ENCODE assay signal across 13 cellular contexts in the genomic region with DNA sequence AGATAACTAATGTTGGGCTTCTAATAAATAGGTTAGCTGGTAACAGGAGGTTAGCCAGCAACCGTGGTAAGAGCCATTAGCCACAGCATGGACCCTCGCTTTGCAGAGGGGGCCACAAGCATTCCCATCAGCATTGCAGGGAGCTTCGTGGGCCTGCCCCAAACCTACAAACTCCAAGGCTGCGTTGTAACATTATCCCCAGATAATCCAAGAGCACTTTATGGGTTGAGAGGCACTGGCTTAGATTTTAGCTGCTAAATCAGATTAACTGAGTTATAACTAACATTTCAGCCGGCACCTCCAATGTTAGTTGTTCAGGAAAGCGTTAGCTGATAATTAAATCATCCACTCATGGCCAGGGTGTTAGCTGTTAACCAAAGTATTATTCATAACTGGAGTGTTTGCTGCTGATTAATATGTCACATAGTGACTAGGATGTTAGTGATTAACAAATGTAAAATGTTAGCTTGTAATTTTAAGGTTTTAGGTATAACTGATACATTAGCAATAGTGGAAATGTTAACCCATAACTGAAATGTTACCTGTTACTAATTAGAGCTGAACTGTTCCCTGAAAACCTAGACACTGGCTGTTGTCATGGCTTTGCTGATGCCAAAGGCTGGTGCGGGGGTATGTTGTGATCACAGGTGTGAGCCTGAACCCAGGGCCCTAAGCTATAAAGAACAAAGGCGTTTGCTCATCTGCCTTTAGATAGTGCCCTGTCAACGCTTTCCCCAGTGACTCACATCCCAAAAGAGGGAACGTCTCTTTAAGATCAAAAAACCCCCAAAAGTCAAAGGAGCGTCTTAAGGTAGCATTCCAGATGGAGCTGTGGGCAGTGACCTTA. TPM values are rescaled to one million over a fixed set of nuclear protein-coding genes. Genes with fewer than 3 reads are reported as not detected.
DNase-seq lines count a peak whose midpoint lies in the region; ATAC-seq and TF ChIP-seq lines count a peak whose summit lies in the region.
"Had no signal": no experiment of that assay in that cellular context is flagged by ENCODE, and none has a peak within 500 bp of the region (broad histone marks: within the 10 kb centered on the region; RNA-seq: fewer than 3 reads in every experiment).

No MANE protein-coding gene starts in this region.

- no peaks in the 10 kb centered on the region for H3K27me3 Mint-ChIP-seq in activated CD4-positive, alpha-beta memory T cell treated with anti-CD3 and anti-CD28 coated beads, Interleukin-2, amount 10 ng/mL, durations not matched to agents 7 days and 5 days
- H3K27me3 Mint-ChIP-seq in nephron progenitor cell (ENCODE audit: low read depth, poor library complexity): peaks cover 3% of the 10 kb centered on the region

- peaks cover 13% of the 10 kb centered on the region for H3K4me1 Mint-ChIP-seq in activated CD4-positive, alpha-beta memory T cell treated with anti-CD3 and anti-CD28 coated beads, Interleukin-2, amount 10 ng/mL, durations not matched to agents 7 days and 5 days
- H3K4me1 Mint-ChIP-seq in nephron progenitor cell: peaks cover 53% of the 10 kb centered on the region

- H3K9ac ChIP-seq in GM23248: no peak overlapping the region
- H3K9ac ChIP-seq in MM.1S (ENCODE audit: low read length): no peak overlapping the region

- H3K27me3 ChIP-seq in GM23248 (replicated peaks; ENCODE audit: insufficient read depth): no peaks in the 10 kb centered on the region
- no peaks in the 10 kb centered on the region for H3K27me3 ChIP-seq in MM.1S (replicated peaks; ENCODE audit: insufficient read depth, low read length)
- H3K27me3 ChIP-seq in vagina: no peaks in the 10 kb centered on the region
- H3K27me3 ChIP-seq: brain microvascular endothelial cell had no signal

- ATAC-seq in activated CD4-positive, CD25-positive, alpha-beta regulatory T cell treated with anti-CD3 and anti-CD28 coated beads, Interleukin-2, amount 50 U/mL, for 24 hours: peak; percentile 74 to 81
- no peak for ATAC-seq in HG03139 (IDR thresholded peaks at IDR 0.05; ENCODE audit: unreplicated experiment)

- H3K9me3 ChIP-seq in GM23248 (ENCODE audit: low read depth) (no peaks in the 10 kb centered on the region), MM.1S (replicated peaks; ENCODE audit: insufficient read depth, low read length) (no peaks in the 10 kb centered on the region), vagina (no peaks in the 10 kb centered on the region)

- H3K27ac ChIP-seq in GM23248: no peak overlapping the region
- no peak overlapping the region for H3K27ac ChIP-seq in MM.1S (ENCODE audit: low read length)
- no peak overlapping the region for H3K27ac ChIP-seq in vagina
- H3K27ac ChIP-seq: brain microvascular endothelial cell had no signal

- DNase-seq in activated CD4-positive, CD25-positive, alpha-beta regulatory T cell treated with anti-CD3 and anti-CD28 coated beads, Interleukin-2, amount 50 U/mL, for 72 hours: no peak
- DNase-seq in GM23248: peak; percentile 50
- DNase-seq in activated CD4-positive, alpha-beta memory T cell treated with anti-CD3 and anti-CD28 coated beads, Interleukin-2, amount 10 ng/mL, durations not matched to agents 7 days and 5 days: no peak
- DNase-seq in nephron progenitor cell: no peak
- DNase-seq in MM.1S: no peak
- no peak for DNase-seq in vagina (ENCODE audit: extremely low spot score in 2 of 2)
- DNase-seq: 8988T, brain microvascular endothelial cell, DMS153, NCI-H1048, NCI-H510A had no signal

- no peak for TF ChIP-seq POLR2A in vagina (IDR thresholded peaks at IDR 0.05)

- POLR2A ChIA-PET in activated CD4-positive, alpha-beta memory T cell treated with anti-CD3 and anti-CD28 coated beads, Interleukin-2, amount 10 ng/mL, durations not matched to agents 7 days and 5 days (lab: Charles Lee): interaction anchor here (1.1 to 2.1 kb wide), 2 partner anchors 9 to 26 kb away, joined by 4 to 16 read pairs; no protein-coding TSS in a partner anchor

- peaks cover 32% of the 10 kb centered on the region for H3F3A ChIP-seq in GM23248 (ENCODE audit: insufficient read depth)
- H3F3A ChIP-seq in MM.1S (ENCODE audit: insufficient read depth, low read length): no peaks in the 10 kb centered on the region

- CTCF ChIA-PET in activated CD4-positive, alpha-beta memory T cell treated with anti-CD3 and anti-CD28 coated beads, Interleukin-2, amount 10 ng/mL, durations not matched to agents 7 days and 5 days (lab: Charles Lee): interaction anchor here (1.3 to 1.9 kb wide), 6 partner anchors 9 to 183 kb away, joined by 4 to 13 read pairs (median 6); partner anchors contain the start of gene SLC6A6

- no peaks in the 10 kb centered on the region for H3K9me3 Mint-ChIP-seq in activated CD4-positive, alpha-beta memory T cell treated with anti-CD3 and anti-CD28 coated beads, Interleukin-2, amount 10 ng/mL, durations not matched to agents 7 days and 5 days
- no peaks in the 10 kb centered on the region for H3K9me3 Mint-ChIP-seq in nephron progenitor cell

- H3K4me1 ChIP-seq in GM23248 (ENCODE audit: insufficient read depth): peaks cover 26% of the 10 kb centered on the region
- H3K4me1 ChIP-seq in MM.1S (ENCODE audit: low read length): no peaks in the 10 kb centered on the region
- H3K4me1 ChIP-seq in vagina: peaks cover 36% of the 10 kb centered on the region

- H4K20me1 ChIP-seq in GM23248 (ENCODE audit: insufficient read depth): no peaks in the 10 kb centered on the region
- H4K20me1 ChIP-seq in MM.1S (ENCODE audit: insufficient read depth, low read length): no peaks in the 10 kb centered on the region

- H3K9me2 ChIP-seq in GM23248 (ENCODE audit: insufficient read depth) (no peaks in the 10 kb centered on the region), MM.1S (replicated peaks; ENCODE audit: insufficient read depth, low read length) (no peaks in the 10 kb centered on the region)

- TF ChIP-seq CTCF in nephron progenitor cell (IDR thresholded peaks at IDR 0.05) (no peak), MM.1S (IDR thresholded peaks at IDR 0.05; ENCODE audit: low read length) (no peak), vagina (IDR thresholded peaks at IDR 0.05) (no peak)

- intact Hi-C loops in vagina (cut with DNase I): no loop called here

- H2AFZ ChIP-seq in GM23248 (no peak overlapping the region), MM.1S (ENCODE audit: low read length) (no peak overlapping the region)

- H3K4me2 ChIP-seq in GM23248 (ENCODE audit: unreplicated experiment): peak overlapping the region; percentile 1
- no peak overlapping the region for H3K4me2 ChIP-seq in MM.1S (ENCODE audit: low read depth, low read length)

- H3K79me2 ChIP-seq in GM23248 (ENCODE audit: insufficient read depth) (no peaks in the 10 kb centered on the region), MM.1S (ENCODE audit: low read length) (no peaks in the 10 kb centered on the region)

- H3K4me3 ChIP-seq in GM23248 (no peak overlapping the region), MM.1S (ENCODE audit: low read length) (no peak overlapping the region), vagina (no peak overlapping the region)

- in situ Hi-C loops in GM23248 (cut with MboI): no loop called here

- H3K36me3 ChIP-seq in GM23248 (ENCODE audit: low read depth) (0 out of 2 replicates have a peak, but pooled peaks cover 4% of the 10 kb centered on the region), MM.1S (replicated peaks; ENCODE audit: insufficient read depth, low read length) (no peaks in the 10 kb centered on the region), vagina (no peaks in the 10 kb centered on the region)

- no peak overlapping the region for H3K4me3 Mint-ChIP-seq in activated CD4-positive, alpha-beta memory T cell treated with anti-CD3 and anti-CD28 coated beads, Interleukin-2, amount 10 ng/mL, durations not matched to agents 7 days and 5 days
- H3K4me3 Mint-ChIP-seq in nephron progenitor cell: no peak overlapping the region

- H3K36me3 Mint-ChIP-seq in activated CD4-positive, alpha-beta memory T cell treated with anti-CD3 and anti-CD28 coated beads, Interleukin-2, amount 10 ng/mL, durations not matched to agents 7 days and 5 days (ENCODE audit: low read depth): peaks cover 28% of the 10 kb centered on the region
- H3K36me3 Mint-ChIP-seq in nephron progenitor cell (ENCODE audit: low read depth): peaks cover 40% of the 10 kb centered on the region

- WGBS in GM23248 (ENCODE audit: low coverage in 1 of 2, low lambda C conversion rate in 2 of 2, missing lambda C conversion rate in 2 of 2), 2 experiments: 47 to 54% methylated on average over 11 of the region's 11 CpGs

- H3K27ac Mint-ChIP-seq in activated CD4-positive, alpha-beta memory T cell treated with anti-CD3 and anti-CD28 coated beads, Interleukin-2, amount 10 ng/mL, durations not matched to agents 7 days and 5 days: peak overlapping the region; percentile 59
- peak overlapping the region; percentile 93 for H3K27ac Mint-ChIP-seq in nephron progenitor cell

RNA-seq across cellular contexts. Expression of gene SLC6A6, which starts 56.3 kb away (rescaled TPM):
- 10.6 and 13.4 TPM in 2 replicates for total RNA-seq in GM23248 (2014; rRNA removed; shearing (Covaris generic))
- 4.6 and 4.7 TPM in 2 replicates for polyA plus RNA-seq in GM23248 (2016; fragmentation: Nextera tagmentation; extraction: Ambion mirVana)
- 10 to 100 TPM; 59.0 to 61.5 TPM for total RNA-seq in activated CD4-positive, alpha-beta memory T cell treated with anti-CD3 and anti-CD28 coated beads, Interleukin-2, amount 10 ng/mL, durations not matched to agents 7 days and 5 days
- total RNA-seq in vagina: 30.7 TPM
